Comparison of ENCODE assay signal across 15 cellular contexts in the genomic region with DNA sequence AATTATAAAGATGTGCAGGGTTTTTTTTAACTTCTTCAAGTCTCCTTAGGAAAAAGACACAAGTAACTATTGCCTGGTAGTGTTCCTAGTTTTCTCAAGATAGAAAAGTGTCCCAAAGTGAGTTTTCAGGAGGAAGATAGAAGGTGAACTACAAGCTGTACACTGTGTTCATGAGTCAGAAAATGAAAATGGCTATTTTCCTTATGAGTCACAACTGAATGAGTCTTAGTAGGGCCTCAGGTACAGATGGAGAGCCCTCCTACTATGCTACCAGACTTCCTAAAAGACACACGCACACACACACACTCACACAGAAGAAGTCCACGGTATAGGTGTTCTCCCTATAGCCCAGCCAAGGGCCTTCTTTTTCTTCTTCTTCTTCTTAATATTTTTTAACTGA. TPM values are rescaled to one million over a fixed set of nuclear protein-coding genes. Genes with fewer than 3 reads are reported as not detected.
DNase-seq lines count a peak whose midpoint lies in the region; ATAC-seq, FAIRE-seq and TF ChIP-seq lines count a peak whose summit lies in the region.
"Had no signal": no experiment of that assay in that cellular context is flagged by ENCODE, and none has a peak within 500 bp of the region (broad histone marks: within the 10 kb centered on the region; RNA-seq: fewer than 3 reads in every experiment).

No MANE protein-coding gene starts in this region.

- H3F3A ChIP-seq in GM23248 (ENCODE audit: insufficient read depth), result peaks cover 34% of the 10 kb centered on the region

- H3K9me3 ChIP-seq in GM23248 (ENCODE audit: low read depth), result no peaks in the 10 kb centered on the region
- no peaks in the 10 kb centered on the region for H3K9me3 ChIP-seq in SJCRH30 (replicated peaks)
- no peaks in the 10 kb centered on the region for H3K9me3 ChIP-seq in keratinocyte (ENCODE audit: control insufficient read depth, low read depth, low read length)
- H3K9me3 ChIP-seq: body of pancreas had no signal

- H3K9me2 ChIP-seq in GM23248 (ENCODE audit: insufficient read depth), result no peaks in the 10 kb centered on the region

- no peaks in the 10 kb centered on the region for H4K20me1 ChIP-seq in GM23248 (ENCODE audit: insufficient read depth)
- H4K20me1 ChIP-seq in keratinocyte (ENCODE audit: control insufficient read depth, extremely low read depth, insufficient read depth, low read length), result no peaks in the 10 kb centered on the region

- FAIRE-seq in keratinocyte (lab: Jason Lieb, UNC), result peak; percentile 39

- H3K4me3 ChIP-seq in GM23248 (peak overlapping the region; percentile 85), SJCRH30 (no peak overlapping the region), keratinocyte (ENCODE audit: control insufficient read depth in 2 of 3, extremely low read depth in 1 of 3, insufficient read depth in 2 of 3, low read depth in 1 of 3, low read length in 3 of 3) (peak overlapping the region; percentile 80 to 98 (median 95))
- H3K4me3 ChIP-seq: body of pancreas had no signal

- DNase-seq in EL (peak; percentile 44), GM23248 (peak; percentile 7), SJCRH30 (no peak), keratinocyte (ENCODE audit: low read depth, low spot score) (no peak), NCI-H2171 (lab: John Stamatoyannopoulos, UW) (no peak), NCI-H774 (lab: John Stamatoyannopoulos, UW) (no peak)
- no peak for DNase-seq in activated CD4-positive, alpha-beta T cell treated with anti-CD3 and anti-CD28 coated beads, Interleukin-2, amount 50 U/mL, for 1 hour
- DNase-seq: activated CD4-positive, alpha-beta T cell treated with anti-CD3 and anti-CD28 coated beads for 36 hours; activated T-cell treated with anti-CD3 and anti-CD28 coated beads, Interleukin-2, amount 50 U/mL, for 4 hours; body of pancreas; effector CD8-positive, alpha-beta T cell; glutamatergic neuron; naive thymus-derived CD4-positive, alpha-beta T cell; right cardiac atrium had no signal

- no peak for TF ChIP-seq CTCF in keratinocyte (optimal IDR thresholded peaks at IDR 0.05 in 1 of 3, IDR thresholded peaks at IDR 0.05 in 1 of 3, conservative IDR thresholded peaks at IDR 0.05 in 1 of 3; ENCODE audit: extremely low read depth in 1 of 3, insufficient read depth in 2 of 3, low read length in 3 of 3)

- no peaks in the 10 kb centered on the region for H3K27me3 ChIP-seq in GM23248 (replicated peaks; ENCODE audit: insufficient read depth)
- H3K27me3 ChIP-seq in SJCRH30, result no peaks in the 10 kb centered on the region
- H3K27me3 ChIP-seq in keratinocyte (ENCODE audit: control insufficient read depth, extremely low read depth, insufficient read depth, low read length), result no peaks in the 10 kb centered on the region
- H3K27me3 ChIP-seq: body of pancreas had no signal

- H2AFZ ChIP-seq in GM23248, result no peak overlapping the region
- no peak overlapping the region for H2AFZ ChIP-seq in keratinocyte (ENCODE audit: control insufficient read depth, low read length)

- WGBS in GM23248 (ENCODE audit: low coverage in 1 of 2, low lambda C conversion rate in 2 of 2, missing lambda C conversion rate in 2 of 2), 2 experiments, result 92 to 94% methylated on average over 2 of the region's 2 CpGs

- ATAC-seq in HG03135 (IDR thresholded peaks at IDR 0.05; ENCODE audit: unreplicated experiment), result no peak
- ATAC-seq: activated CD4-positive, alpha-beta T cell treated with anti-CD3 and anti-CD28 coated beads for 36 hours; activated T-cell treated with anti-CD3 and anti-CD28 coated beads, Interleukin-2, amount 50 U/mL, for 4 hours; body of pancreas; naive thymus-derived CD4-positive, alpha-beta T cell; right cardiac atrium had no signal

- H3K9ac ChIP-seq in GM23248 (no peak overlapping the region), keratinocyte (ENCODE audit: control insufficient read depth, extremely low read depth, insufficient read depth, low read length) (peak overlapping the region; percentile 16)

- H3K4me1 ChIP-seq in GM23248 (ENCODE audit: insufficient read depth) (peaks cover 36% of the 10 kb centered on the region), SJCRH30 (peaks cover 18% of the 10 kb centered on the region), keratinocyte (ENCODE audit: control insufficient read depth, extremely low read depth, insufficient read depth, low read length) (peaks cover 58% of the 10 kb centered on the region)

- no peaks in the 10 kb centered on the region for H3K9me1 ChIP-seq in keratinocyte (ENCODE audit: control insufficient read depth, extremely low read depth, insufficient read depth, low read length)

- dilution Hi-C loops in keratinocyte (cut with MboI; ENCODE audit: extremely low pct_ligation_motif_present, low sequenced_read_pairs), result no loop called here

- peaks cover 90% of the 10 kb centered on the region for H3K79me2 ChIP-seq in GM23248 (ENCODE audit: insufficient read depth)
- peaks cover 84% of the 10 kb centered on the region for H3K79me2 ChIP-seq in keratinocyte (ENCODE audit: control insufficient read depth, insufficient read depth, low read length)

- in situ Hi-C loops in GM23248 (cut with MboI), result no loop called here

- H3K27ac ChIP-seq in GM23248, result no peak overlapping the region
- peak overlapping the region; percentile 64 for H3K27ac ChIP-seq in SJCRH30
- H3K27ac ChIP-seq in keratinocyte (ENCODE audit: control insufficient read depth, insufficient read depth, low read length), result peak overlapping the region; percentile 91
- H3K27ac ChIP-seq: body of pancreas had no signal

- no peaks in the 10 kb centered on the region for H3K36me3 ChIP-seq in GM23248 (ENCODE audit: low read depth)
- H3K36me3 ChIP-seq in SJCRH30, result peaks cover 5% of the 10 kb centered on the region
- H3K36me3 ChIP-seq in keratinocyte (ENCODE audit: control insufficient read depth in 2 of 2, extremely low read depth in 1 of 2, insufficient read depth in 2 of 2, low read length in 2 of 2), result peaks cover 0 to 3% of the 10 kb centered on the region in 2 experiments

- H3K4me2 ChIP-seq in GM23248 (ENCODE audit: unreplicated experiment), result no peak overlapping the region
- H3K4me2 ChIP-seq in keratinocyte (ENCODE audit: control insufficient read depth, extremely low read depth, insufficient read depth, low read depth, low read length), result peak overlapping the region; percentile 93

RNA-seq across cellular contexts. Expression of a gene that starts 3.1 kb away (rescaled TPM):
- 155 and 224 TPM in 2 replicates for total RNA-seq in GM23248 (2014; rRNA removed; shearing (Covaris generic))
- polyA plus RNA-seq in GM23248 (2016; fragmentation: Nextera tagmentation; extraction: Ambion mirVana) (190 and 201 TPM in 2 replicates), keratinocyte (74.6 to 213 TPM (median 117 TPM) in 3 replicates)
- total RNA-seq in SJCRH30 (2014; rRNA removed; shearing (Covaris generic)), result 116 and 176 TPM in 2 replicates
- 201 TPM for polyA plus RNA-seq in keratinocyte (2011; ENCODE audit: low read depth)
- polyA plus RNA-seq in keratinocyte (2011; cell fraction: cytosol; rRNA removed), result 63.2 and 176 TPM in 2 replicates
- polyA plus RNA-seq in keratinocyte (2011; cell fraction: nucleus; rRNA removed), result 167 and 242 TPM in 2 replicates
- polyA plus RNA-seq in keratinocyte (2012; ENCODE audit: low replicate concordance), result 112 and 184 TPM in 2 replicates
- polyA minus RNA-seq in keratinocyte, result 46.1 to 279 TPM (median 153 TPM) in 3 replicates
- 218 TPM for polyA minus RNA-seq in keratinocyte (2011; cell fraction: cytosol; rRNA and poly(A)+ RNA removed)
- 151 and 398 TPM in 2 replicates for polyA minus RNA-seq in keratinocyte (2011; cell fraction: nucleus; rRNA and poly(A)+ RNA removed)
- polyA plus RNA-seq: naive thymus-derived CD4-positive, alpha-beta T cell had no signal

Comparison
In these comparisons a context has a peak if more than half of its experiments do, and no peak if none do; other contexts are left out.
1. DNase-seq: peak in EL (single experiment) and GM23248 (single experiment); none in SJCRH30 (0 of 2), keratinocyte (single experiment), NCI-H2171 (single experiment), activated CD4-positive, alpha-beta T cell treated with anti-CD3 and anti-CD28 coated beads, Interleukin-2, amount 50 U/mL, for 1 hour (single experiment) and NCI-H774 (single experiment).